9 cellular contexts compared by ENCODE assay signal in the genomic region with DNA sequence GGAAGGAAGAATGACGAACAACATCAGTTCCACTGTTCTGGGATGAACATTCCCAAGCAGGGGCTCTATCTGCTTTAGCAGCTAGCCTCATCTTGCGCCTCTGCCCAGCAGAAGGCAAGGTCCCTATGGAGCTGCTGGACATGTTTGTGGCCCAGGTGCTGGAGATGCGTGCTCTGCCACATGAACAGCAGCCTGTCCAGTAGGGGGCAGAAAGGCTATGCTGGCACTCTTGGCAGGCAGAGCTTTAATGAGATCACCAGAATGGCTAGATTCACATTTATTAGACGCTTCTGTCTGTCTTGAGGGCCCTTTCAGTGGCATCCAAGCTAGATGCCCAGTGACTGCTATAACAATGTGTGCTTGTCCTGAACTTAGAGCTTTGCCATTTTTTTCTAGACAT.
DNase-seq lines count a peak whose midpoint lies in the region; ATAC-seq, FAIRE-seq and TF ChIP-seq lines count a peak whose summit lies in the region.
"Had no signal": no experiment of that assay in that cellular context is flagged by ENCODE, and none has a peak within 500 bp of the region (broad histone marks: within the 10 kb centered on the region; RNA-seq: fewer than 3 reads in every experiment).

No MANE protein-coding gene starts in this region.

- 13% methylated on average over 4 of the region's 4 CpGs for WGBS in GM12878 (ENCODE audit: insufficient coverage, insufficient replicate concordance, low lambda C conversion rate, missing lambda C conversion rate)

- H3K27me3 Mint-ChIP-seq in immature natural killer cell (ENCODE audit: low read depth in 3 of 3), result no peaks in the 10 kb centered on the region
- H3K27me3 Mint-ChIP-seq: CD4-positive, CD25-positive, alpha-beta regulatory T cell had no signal

- FAIRE-seq in GM12878 (lab: Jason Lieb, UNC), result no peak

- H3K27ac Mint-ChIP-seq in immature natural killer cell, result no peak overlapping the region
- H3K27ac Mint-ChIP-seq: CD4-positive, CD25-positive, alpha-beta regulatory T cell had no signal

- H3K36me3 Mint-ChIP-seq in immature natural killer cell, result no peaks in the 10 kb centered on the region
- H3K36me3 Mint-ChIP-seq: CD4-positive, CD25-positive, alpha-beta regulatory T cell had no signal

- no peak overlapping the region for H3K4me3 ChIP-seq in GM12878
- H3K4me3 ChIP-seq in lower lobe of right lung, result no peak overlapping the region
- no peak overlapping the region for H3K4me3 ChIP-seq in vagina

- intact Hi-C loops in GM12878 (cut with micrococcal nuclease; ENCODE audit: unreplicated experiment), result no loop called here
- intact Hi-C loops in lower lobe of right lung (cut with DNase I), result no loop called here
- intact Hi-C loops in vagina (cut with DNase I), result no loop called here

- H2AFZ ChIP-seq in GM12878 (ENCODE audit: control insufficient read depth, low read depth, low read length), result no peak overlapping the region

- H3K9me3 Mint-ChIP-seq in immature natural killer cell, result peaks cover 4 to 36% (median 14%) of the 10 kb centered on the region in 6 donors

- no peak for TF ChIP-seq EP300 in GM12878 (IDR thresholded peaks at IDR 0.05; ENCODE audit: borderline replicate concordance in 1 of 2, control insufficient read depth in 1 of 2, low read depth in 2 of 2, low read length in 2 of 2)

- no peak for TF ChIP-seq POLR2A in GM12878 (IDR thresholded peaks at IDR 0.05; ENCODE audit: low read depth, low read length)
- TF ChIP-seq POLR2A in vagina (IDR thresholded peaks at IDR 0.05), result no peak

- RAD21 ChIA-PET in GM12878 (lab: Charles Lee; ENCODE audit: unreplicated experiment), result interaction anchor here (1.0 to 1.8 kb wide), 2 partner anchors 460 to 461 kb away, joined by 3 to 10 read pairs; no protein-coding TSS in a partner anchor

- no peak overlapping the region for H3K4me3 Mint-ChIP-seq in immature natural killer cell
- H3K4me3 Mint-ChIP-seq: CD4-positive, CD25-positive, alpha-beta regulatory T cell had no signal

- H3K27ac ChIP-seq in GM12878 (ENCODE audit: control insufficient read depth, insufficient read depth), result no peak overlapping the region
- no peak overlapping the region for H3K27ac ChIP-seq in lower lobe of right lung
- no peak overlapping the region for H3K27ac ChIP-seq in vagina

- CTCF ChIA-PET in GM12878 (lab: Yijun Ruan, JAX), result interaction anchor here (0.9 to 4.8 kb wide), 9 partner anchors 11 to 994 kb away, joined by 3 to 36 read pairs (median 3); no protein-coding TSS in a partner anchor

- TF ChIP-seq CTCF in GM12878 (IDR thresholded peaks at IDR 0.05 in 2 of 3, conservative IDR thresholded peaks at IDR 0.05 in 1 of 3; ENCODE audit: control insufficient read depth in 2 of 3, extremely low read depth in 1 of 3, insufficient read depth in 1 of 3, low read depth in 3 of 3, low read length in 3 of 3) (peak; percentile 37 to 63 (median 39); a peak in 4 of 6 replicates), lower lobe of right lung (IDR thresholded peaks at IDR 0.05) (peak; percentile 19), vagina (IDR thresholded peaks at IDR 0.05) (no peak)

- BruUV-seq in GM12878 (replicated peaks; lab: Mats Ljungman, UMichigan), result no TSS peak

- H3K4me1 ChIP-seq in GM12878 (ENCODE audit: control insufficient read depth, insufficient read depth, low read length) (no peaks in the 10 kb centered on the region), lower lobe of right lung (no peaks in the 10 kb centered on the region), vagina (no peaks in the 10 kb centered on the region)

- no peak for TF ChIP-seq RAD21 in GM12878 (IDR thresholded peaks at IDR 0.05; ENCODE audit: insufficient read depth, low read depth, low read length)

- H4K20me1 ChIP-seq in GM12878 (ENCODE audit: control insufficient read depth, insufficient read depth), result no peaks in the 10 kb centered on the region

- ATAC-seq in GM12878 (peak; percentile 92), lower lobe of right lung (no peak)

- H3K79me2 ChIP-seq in GM12878 (ENCODE audit: control insufficient read depth, insufficient read depth, low read length), result no peaks in the 10 kb centered on the region

- H3K9me3 ChIP-seq in GM12878 (replicated peaks; ENCODE audit: control insufficient read depth, insufficient read depth, low read length), result no peaks in the 10 kb centered on the region
- no peaks in the 10 kb centered on the region for H3K9me3 ChIP-seq in lower lobe of right lung
- H3K9me3 ChIP-seq in vagina, result no peaks in the 10 kb centered on the region

- H3K36me3 ChIP-seq in GM12878 (ENCODE audit: control insufficient read depth in 2 of 2, insufficient read depth in 2 of 2, low read length in 1 of 2) (no peaks in the 10 kb centered on the region), lower lobe of right lung (no peaks in the 10 kb centered on the region), vagina (no peaks in the 10 kb centered on the region)

- no peaks in the 10 kb centered on the region for H3K27me3 ChIP-seq in GM12878 (replicated peaks in 1 of 2; ENCODE audit: control insufficient read depth in 2 of 2, insufficient read depth in 2 of 2, low read length in 1 of 2)
- no peaks in the 10 kb centered on the region for H3K27me3 ChIP-seq in lower lobe of right lung (ENCODE audit: low read depth)
- H3K27me3 ChIP-seq in vagina, result no peaks in the 10 kb centered on the region

- POLR2A ChIA-PET in GM12878 (lab: Charles Lee), result no interaction called here

- in situ Hi-C loops in GM12878 (cut with MboI), result no loop called here

- DNase-seq in NCI-H2029 (lab: John Stamatoyannopoulos, UW) (peak; percentile 4), NCI-H2029 treated with DMSO at 0.1 percent for 48 hours (lab: John Stamatoyannopoulos, UW) (no peak), Kasumi-1 (lab: John Stamatoyannopoulos, UW) (peak; percentile 12 to 37), GM12878 (ENCODE audit: low read depth, low spot score) (no peak), lower lobe of right lung (no peak), vagina (ENCODE audit: extremely low spot score in 2 of 2) (no peak), immature natural killer cell (no peak)
- no peak for DNase-seq in effector CD8-positive, alpha-beta T cell (lab: John Stamatoyannopoulos, UW)
- DNase-seq: CD4-positive, CD25-positive, alpha-beta regulatory T cell had no signal

- H3K4me1 Mint-ChIP-seq in immature natural killer cell, result no peaks in the 10 kb centered on the region
- H3K4me1 Mint-ChIP-seq: CD4-positive, CD25-positive, alpha-beta regulatory T cell had no signal

- SMC1A ChIA-PET in GM12878 (lab: Charles Lee; ENCODE audit: uncharacterized antibody, unreplicated experiment), result interaction anchor here (0.6 to 1.9 kb wide), 3 partner anchors 17 to 461 kb away, joined by 3 to 13 read pairs (median 3); no protein-coding TSS in a partner anchor

- H3K9ac ChIP-seq in GM12878 (ENCODE audit: control insufficient read depth, insufficient read depth, low read length), result no peak overlapping the region

- H3K4me2 ChIP-seq in GM12878 (ENCODE audit: control insufficient read depth, insufficient read depth), result no peak overlapping the region

TF ChIP-seq in GM12878, 131 proteins besides CTCF, POLR2A, EP300 and RAD21:
- TF ChIP-seq, protein P1, sequence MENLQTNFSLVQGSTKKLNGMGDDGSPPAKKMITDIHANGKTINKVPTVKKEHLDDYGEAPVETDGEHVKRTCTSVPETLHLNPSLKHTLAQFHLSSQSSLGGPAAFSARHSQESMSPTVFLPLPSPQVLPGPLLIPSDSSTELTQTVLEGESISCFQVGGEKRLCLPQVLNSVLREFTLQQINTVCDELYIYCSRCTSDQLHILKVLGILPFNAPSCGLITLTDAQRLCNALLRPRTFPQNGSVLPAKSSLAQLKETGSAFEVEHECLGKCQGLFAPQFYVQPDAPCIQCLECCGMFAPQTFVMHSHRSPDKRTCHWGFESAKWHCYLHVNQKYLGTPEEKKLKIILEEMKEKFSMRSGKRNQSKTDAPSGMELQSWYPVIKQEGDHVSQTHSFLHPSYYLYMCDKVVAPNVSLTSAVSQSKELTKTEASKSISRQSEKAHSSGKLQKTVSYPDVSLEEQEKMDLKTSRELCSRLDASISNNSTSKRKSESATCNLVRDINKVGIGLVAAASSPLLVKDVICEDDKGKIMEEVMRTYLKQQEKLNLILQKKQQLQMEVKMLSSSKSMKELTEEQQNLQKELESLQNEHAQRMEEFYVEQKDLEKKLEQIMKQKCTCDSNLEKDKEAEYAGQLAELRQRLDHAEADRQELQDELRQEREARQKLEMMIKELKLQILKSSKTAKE (IDR thresholded peaks at IDR 0.05; ENCODE audit: low read depth, poor library complexity, severe bottlenecking), result no peak

Comparison
In these comparisons a context has a peak if more than half of its experiments do, and no peak if none do; other contexts are left out.
1. DNase-seq: peak in NCI-H2029 (single experiment) and Kasumi-1 (2 of 2); none in NCI-H2029 treated with DMSO at 0.1 percent for 48 hours (single experiment), GM12878 (single experiment), lower lobe of right lung (single experiment), effector CD8-positive, alpha-beta T cell (single experiment), vagina (0 of 2) and immature natural killer cell (0 of 3).
2. CTCF ChIP-seq: peak in GM12878 (3 of 3) and lower lobe of right lung (single experiment); none in vagina (0 of 3).